ENCODE assay signal across 20 cellular contexts in the genomic region with DNA sequence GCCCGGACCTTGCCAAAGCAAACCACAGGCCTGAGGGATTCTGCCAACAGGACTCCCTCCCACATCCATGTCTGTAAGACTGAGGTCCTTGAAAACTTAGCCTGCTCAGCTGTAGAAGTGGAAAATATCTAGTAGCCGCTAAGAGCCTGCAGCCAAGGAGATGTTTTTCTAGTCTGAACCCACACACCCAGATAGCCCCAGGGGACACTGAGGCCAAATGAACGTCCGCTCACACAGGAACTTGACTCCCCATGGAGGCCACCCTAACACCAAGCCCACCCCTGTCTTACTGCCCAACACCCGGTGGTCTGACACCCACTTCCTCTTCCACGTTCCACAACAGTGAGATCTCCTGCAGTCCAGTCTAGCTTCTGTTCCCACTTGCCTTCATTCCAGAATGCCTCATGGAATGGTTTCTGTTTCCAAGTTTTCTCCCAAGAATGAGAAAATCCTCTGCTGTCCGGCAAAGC.
DNase-seq lines count a peak whose midpoint lies in the region; ATAC-seq and TF ChIP-seq lines count a peak whose summit lies in the region.
"Had no signal": no experiment of that assay in that cellular context is flagged by ENCODE, and none has a peak within 500 bp of the region (broad histone marks: within the 10 kb centered on the region; RNA-seq: fewer than 3 reads in every experiment).

No MANE protein-coding gene starts in this region.

- no peaks in the 10 kb centered on the region for H3K36me3 ChIP-seq in mammary epithelial cell (ENCODE audit: insufficient read depth, low read length)
- H3K36me3 ChIP-seq in stomach, result no peaks in the 10 kb centered on the region
- H3K36me3 ChIP-seq in CD8-positive, alpha-beta T cell (ENCODE audit: insufficient read depth, low read length), result no peaks in the 10 kb centered on the region
- H3K36me3 ChIP-seq: vagina had no signal

- in situ Hi-C loops in mammary epithelial cell (cut with MboI; ENCODE audit: low sequenced_read_pairs in 2 of 2), result loop anchor here (10.0 to 25.0 kb wide), 2 partner anchors 180 to 183 kb away; a partner anchor contains a TSS

- intact Hi-C loops in mammary epithelial cell (cut with micrococcal nuclease), result no loop called here
- intact Hi-C loops in right cardiac atrium (cut with DNase I), result no loop called here
- intact Hi-C loops in stomach (cut with DNase I; ENCODE audit: low total_unique reads), result loop anchor here (10.0 kb wide), 1 partner anchor 180 kb away; no protein-coding TSS in a partner anchor
- intact Hi-C loops in CD8-positive, alpha-beta T cell (cut with DNase I, micrococcal nuclease), result no loop called here

- H3K36me3 Mint-ChIP-seq in CD8-positive, alpha-beta T cell, result no peaks in the 10 kb centered on the region

- H3K4me1 ChIP-seq in mammary epithelial cell (ENCODE audit: insufficient read depth, low read length) (no peaks in the 10 kb centered on the region), right cardiac atrium (ENCODE audit: control insufficient read depth, insufficient read depth, low read length) (no peaks in the 10 kb centered on the region), stomach (no peaks in the 10 kb centered on the region)
- no peaks in the 10 kb centered on the region for H3K4me1 ChIP-seq in CD8-positive, alpha-beta T cell (ENCODE audit: insufficient read depth, low read length)

- no peaks in the 10 kb centered on the region for H4K20me1 ChIP-seq in mammary epithelial cell (ENCODE audit: insufficient read depth, low read length)

- no peak overlapping the region for H3K4me3 Mint-ChIP-seq in CD8-positive, alpha-beta T cell
- H3K4me3 Mint-ChIP-seq: dendritic cell treated with granulocyte-macrophage colony-stimulating factor and Interleukin-4, amounts not matched to agents 40 ng/mL and 50 ng/mL, for 4 days had no signal

- 14% methylated on average over 7 of the region's 7 CpGs for WGBS in mammary epithelial cell (ENCODE audit: low coverage, missing lambda C conversion rate)
- WGBS in right cardiac atrium, result 46% methylated on average over 7 of the region's 7 CpGs
- 49 to 86% (median 76%) methylated on average over 7 of the region's 7 CpGs for WGBS in stomach, 5 donors

- TF ChIP-seq EP300 in stomach (IDR thresholded peaks at IDR 0.05), result no peak

- H3K27ac ChIP-seq in mammary epithelial cell (ENCODE audit: insufficient read depth, low read depth, low read length), result no peak overlapping the region
- H3K27ac ChIP-seq in right cardiac atrium (ENCODE audit: low read length), result no peak overlapping the region
- H3K27ac ChIP-seq in stomach, result peak overlapping the region in 3 of 5 donors; percentile 1 to 21 (median 3)
- H3K27ac ChIP-seq in CD8-positive, alpha-beta T cell (ENCODE audit: low read depth, low read length), result no peak overlapping the region
- H3K27ac ChIP-seq: vagina, VCaP had no signal

- no peak overlapping the region for H3K4me2 ChIP-seq in mammary epithelial cell (ENCODE audit: insufficient read depth, low read depth, low read length)

- no peak for TF ChIP-seq CTCF in mammary epithelial cell (conservative IDR thresholded peaks at IDR 0.05 in 1 of 2, IDR thresholded peaks at IDR 0.05 in 1 of 2; ENCODE audit: extremely low read depth in 1 of 2, insufficient read depth in 1 of 2, low read depth in 1 of 2, low read length in 2 of 2)
- TF ChIP-seq CTCF in stomach (IDR thresholded peaks at IDR 0.05), result no peak
- no peak for TF ChIP-seq CTCF in CD8-positive, alpha-beta T cell (IDR thresholded peaks at IDR 0.05)

- no peaks in the 10 kb centered on the region for H3K9me3 Mint-ChIP-seq in CD8-positive, alpha-beta T cell

- H3K79me2 ChIP-seq in mammary epithelial cell (ENCODE audit: insufficient read depth, low read length), result no peaks in the 10 kb centered on the region

- H2AFZ ChIP-seq in mammary epithelial cell (ENCODE audit: low read depth, low read length), result peak overlapping the region; percentile 31

- CTCF ChIA-PET in mammary epithelial cell (lab: Charles Lee; ENCODE audit: low non-redundant PET), result no interaction called here
- CTCF ChIA-PET in CD8-positive, alpha-beta T cell (lab: Charles Lee), result interaction anchor here (0.6 kb wide), 1 partner anchor 1029 kb away, joined by 3 read pairs; no protein-coding TSS in a partner anchor

- no peaks in the 10 kb centered on the region for H3K27me3 Mint-ChIP-seq in CD8-positive, alpha-beta T cell (ENCODE audit: low read depth)

- DNase-seq in GM03348 (ENCODE audit: low spot score) (peak; percentile 72), mammary epithelial cell (no peak), right cardiac atrium (peak; percentile 58 to 83 (median 80)), stomach (no peak), NCI-H146 (lab: John Stamatoyannopoulos, UW) (no peak), NOMO-1 treated with dmso at 0.1 percent for 144 hours (lab: John Stamatoyannopoulos, UW; ENCODE audit: unreplicated experiment) (no peak)
- no peak for DNase-seq in CD8-positive, alpha-beta T cell
- DNase-seq: amygdala, Calu3, islet precursor cell, KG1, NCI-H1436 treated with DMSO at 0.1 percent for 48 hours, NCI-H2227 treated with DMSO at 0.1 percent for 48 hours, occipital lobe, T-helper 1 cell had no signal

- POLR2A ChIA-PET in CD8-positive, alpha-beta T cell (lab: Charles Lee), result no interaction called here

- no peaks in the 10 kb centered on the region for H3K4me1 Mint-ChIP-seq in CD8-positive, alpha-beta T cell (ENCODE audit: low read depth)

- ATAC-seq in right cardiac atrium (peak; percentile 87 to 90), GM18502 (IDR thresholded peaks at IDR 0.05; ENCODE audit: poor library complexity, unreplicated experiment) (no peak)
- ATAC-seq in CD8-positive, alpha-beta T cell, result no peak

- dilution Hi-C loops in mammary epithelial cell (cut with HindIII; ENCODE audit: low sequenced_read_pairs), result no loop called here

- no peak overlapping the region for H3K9ac ChIP-seq in mammary epithelial cell (ENCODE audit: insufficient read depth, low read length)

- H3K27me3 ChIP-seq in mammary epithelial cell (ENCODE audit: insufficient read depth, low read length) (no peaks in the 10 kb centered on the region), right cardiac atrium (ENCODE audit: control insufficient read depth, insufficient read depth) (no peaks in the 10 kb centered on the region), stomach (no peaks in the 10 kb centered on the region)
- H3K27me3 ChIP-seq in CD8-positive, alpha-beta T cell (ENCODE audit: insufficient read depth, low read length), result no peaks in the 10 kb centered on the region
- H3K27me3 ChIP-seq: vagina had no signal

- BruUV-seq in mammary epithelial cell (replicated peaks; lab: Mats Ljungman, UMichigan), result no TSS peak

- no peak overlapping the region for H3K27ac Mint-ChIP-seq in CD8-positive, alpha-beta T cell
- H3K27ac Mint-ChIP-seq: dendritic cell treated with granulocyte-macrophage colony-stimulating factor and Interleukin-4, amounts not matched to agents 40 ng/mL and 50 ng/mL, for 4 days had no signal

- no peak overlapping the region for H3K4me3 ChIP-seq in mammary epithelial cell (replicated peaks in 1 of 3; ENCODE audit: insufficient read depth in 1 of 3, low read depth in 2 of 3, low read length in 3 of 3)
- no peak overlapping the region for H3K4me3 ChIP-seq in right cardiac atrium (ENCODE audit: low read length)
- H3K4me3 ChIP-seq in stomach, result no peak overlapping the region
- H3K4me3 ChIP-seq in CD8-positive, alpha-beta T cell (ENCODE audit: low read depth, low read length), result no peak overlapping the region
- H3K4me3 ChIP-seq: skin epidermis, vagina had no signal

- TF ChIP-seq POLR2A in stomach (IDR thresholded peaks at IDR 0.05), result no peak

- H3K9me3 ChIP-seq in mammary epithelial cell (replicated peaks; ENCODE audit: insufficient read depth, low read length), result no peaks in the 10 kb centered on the region
- no peaks in the 10 kb centered on the region for H3K9me3 ChIP-seq in right cardiac atrium (ENCODE audit: control insufficient read depth, low read length)
- H3K9me3 ChIP-seq in stomach, result no peaks in the 10 kb centered on the region
- H3K9me3 ChIP-seq in CD8-positive, alpha-beta T cell (ENCODE audit: low read length), result no peaks in the 10 kb centered on the region
- H3K9me3 ChIP-seq: vagina had no signal

Comparison
In these comparisons a context has a peak if more than half of its experiments do, and no peak if none do; other contexts are left out.
1. DNase-seq: peak in GM03348 (single experiment) and right cardiac atrium (3 of 3); none in mammary epithelial cell (single experiment), stomach (single experiment), NCI-H146 (single experiment), CD8-positive, alpha-beta T cell (0 of 7) and NOMO-1 treated with dmso at 0.1 percent for 144 hours (single experiment).
2. H3K27ac ChIP-seq: peak in stomach (3 of 5); none in mammary epithelial cell (single experiment), right cardiac atrium (single experiment) and CD8-positive, alpha-beta T cell (single experiment).
3. ATAC-seq: peak in right cardiac atrium (2 of 2); none in GM18502 (single experiment) and CD8-positive, alpha-beta T cell (single experiment).